ENCODE assay signal across 15 cellular contexts in genomic region chr5:172857982-172858381, GRCh38. TPM values are rescaled to one million over a fixed set of nuclear protein-coding genes. Genes with fewer than 3 reads are reported as not detected.
DNase-seq lines count a peak whose midpoint lies in the region; ATAC-seq, FAIRE-seq and TF ChIP-seq lines count a peak whose summit lies in the region.
"Had no signal": no experiment of that assay in that cellular context is flagged by ENCODE, and none has a peak within 500 bp of the region (broad histone marks: within the 10 kb centered on the region; RNA-seq: fewer than 3 reads in every experiment).

No MANE protein-coding gene starts in this region.

- ATAC-seq in CD4-positive, alpha-beta T cell (ENCODE audit: poor library complexity), result no peak
- ATAC-seq in HepG2 (no peak), GM19324 (IDR thresholded peaks at IDR 0.05; ENCODE audit: low FRiP score, unreplicated experiment) (no peak)
- ATAC-seq: activated CD8-positive, alpha-beta T cell treated with anti-CD3 and anti-CD28 coated beads for 36 hours; sciatic nerve had no signal

- H3K27ac ChIP-seq in CD4-positive, alpha-beta T cell (ENCODE audit: low read depth, low read length), result no peak overlapping the region
- H3K27ac ChIP-seq in adrenal gland, result peak overlapping the region; percentile 9 to 99 (median 91)
- peak overlapping the region; percentile 99 for H3K27ac ChIP-seq in HepG2 (ENCODE audit: extremely low read length, insufficient read depth, low read length)
- H3K27ac ChIP-seq in skeletal muscle tissue (ENCODE audit: low read depth, low read length), result peak overlapping the region; percentile 4

- no peaks in the 10 kb centered on the region; the same call in 1 of the 2 replicates for H4K20me1 ChIP-seq in HepG2 (ENCODE audit: insufficient read depth, low read length)

- H3K9me3 ChIP-seq in CD4-positive, alpha-beta T cell (ENCODE audit: control insufficient read depth, low read length), result no peaks in the 10 kb centered on the region
- H3K9me3 ChIP-seq in adrenal gland (replicated peaks in 1 of 3) (no peaks in the 10 kb centered on the region), HepG2 (ENCODE audit: low read length) (no peaks in the 10 kb centered on the region), skeletal muscle tissue (ENCODE audit: control insufficient read depth in 3 of 3, low read length in 3 of 3) (no peaks in the 10 kb centered on the region)

- FAIRE-seq in HepG2 (lab: Jason Lieb, UNC), result no peak

- H3K9ac ChIP-seq in HepG2 (ENCODE audit: insufficient read depth, low read depth, low read length) (peak overlapping the region; percentile 89), skeletal muscle tissue (ENCODE audit: low read depth in 1 of 3, low read length in 3 of 3) (peak overlapping the region in 1 of 3 donors; percentile 16)

- H3K36me3 ChIP-seq in adrenal gland (replicated peaks in 1 of 2) (no peaks in the 10 kb centered on the region), HepG2 (replicated peaks in 1 of 2; ENCODE audit: control insufficient read depth in 1 of 2, insufficient read depth in 2 of 2, low read length in 2 of 2) (peaks cover 4 to 24% of the 10 kb centered on the region in 2 experiments; a peak in 3 of 5 replicates), skeletal muscle tissue (ENCODE audit: control insufficient read depth in 3 of 3, insufficient read depth in 3 of 3, low read length in 3 of 3) (peaks cover 0 to 3% (median 2%) of the 10 kb centered on the region in 3 donors)

- BruUV-seq in HepG2 (replicated peaks; lab: Mats Ljungman, UMichigan), result no TSS peak

- H3K79me2 ChIP-seq in HepG2 (ENCODE audit: insufficient read depth, low read length), result peaks cover 78% of the 10 kb centered on the region

- TF ChIP-seq POLR2A in adrenal gland (IDR thresholded peaks at IDR 0.05) (no peak), HepG2 (IDR thresholded peaks at IDR 0.05; ENCODE audit: insufficient read depth in 1 of 2, low read depth in 2 of 2, low read length in 2 of 2) (no peak)

- no peak overlapping the region for H3K4me3 Mint-ChIP-seq in CD4-positive, alpha-beta T cell
- H3K4me3 Mint-ChIP-seq: activated CD8-positive, alpha-beta T cell treated with anti-CD3 and anti-CD28 coated beads for 36 hours; CD8-positive, alpha-beta memory T cell; T-helper 1 cell treated with Interleukin-12 subunit alpha and Interleukin-12 subunit beta and Interleukin-4 antibody, amounts not matched to agents 30 μg/mL and 1 μg/mL, for 36 hours had no signal

- in situ Hi-C loops in HepG2 (cut with HindIII; ENCODE audit: extremely low pct_ligation_motif_present, low pct_unique_long_range_greater_than_20kb), result loop anchor here (10.0 kb wide), 1 partner anchor 83 kb away; the partner anchor contains the start of gene DUSP1

- POLR2A ChIA-PET in CD4-positive, alpha-beta T cell (lab: Charles Lee), result interaction anchor here (1.1 kb wide), 1 partner anchor 87 kb away, joined by 3 read pairs; the partner anchor contains the start of gene DUSP1
- POLR2A ChIA-PET in HepG2 (lab: Yijun Ruan, JAX), result interaction anchor here (1.1 to 4.5 kb wide), 19 partner anchors 8 to 472 kb away, joined by 3 to 351 read pairs (median 14); partner anchors contain the start of genes DUSP1 and ERGIC1

- TF ChIP-seq CTCF in CD4-positive, alpha-beta T cell (IDR thresholded peaks at IDR 0.05), result no peak
- TF ChIP-seq CTCF in adrenal gland (IDR thresholded peaks at IDR 0.05), result no peak
- no peak for TF ChIP-seq CTCF in HepG2 (CRISPR knock-in tag; IDR thresholded peaks at IDR 0.05)

- peaks cover 5% of the 10 kb centered on the region for H3K36me3 Mint-ChIP-seq in CD4-positive, alpha-beta T cell (ENCODE audit: low read depth)

- no peak for TF ChIP-seq RAD21 in HepG2 (CRISPR knock-in tag; IDR thresholded peaks at IDR 0.05)

- H3K4me3 ChIP-seq in adrenal gland (no peak overlapping the region), HepG2 (replicated peaks in 1 of 3; ENCODE audit: insufficient read depth in 1 of 3, low read depth in 2 of 3, low read length in 3 of 3) (peak overlapping the region in 2 of 3 experiments; percentile 5 to 55; a peak in 3 of 6 replicates), skeletal muscle tissue (ENCODE audit: low read length in 3 of 3) (no peak overlapping the region)

- H3K4me2 ChIP-seq in HepG2 (ENCODE audit: low read depth, low read length), result peak overlapping the region; percentile 79

- no peak overlapping the region for H2AFZ ChIP-seq in HepG2 (ENCODE audit: low read length)

- no peak for DNase-seq in CD4-positive, alpha-beta T cell
- DNase-seq in adrenal gland (no peak), HepG2 (ENCODE audit: low spot score) (no peak), anterior cingulate cortex (lab: John Stamatoyannopoulos, UW) (no peak), NCI-H1048 (lab: John Stamatoyannopoulos, UW) (no peak), NCI-H187 treated with DMSO at 0.1 percent for 48 hours (lab: John Stamatoyannopoulos, UW) (no peak)
- DNase-seq: activated CD8-positive, alpha-beta T cell treated with anti-CD3 and anti-CD28 coated beads for 36 hours; activated naive CD4-positive, alpha-beta T cell; CD8-positive, alpha-beta memory T cell; glutamatergic neuron; NCI-H1694 treated with DMSO at 0.1 percent for 48 hours had no signal

- H3K27ac Mint-ChIP-seq in CD4-positive, alpha-beta T cell, result peak overlapping the region; percentile 36
- H3K27ac Mint-ChIP-seq: activated CD8-positive, alpha-beta T cell treated with anti-CD3 and anti-CD28 coated beads for 36 hours; T-helper 1 cell treated with Interleukin-12 subunit alpha and Interleukin-12 subunit beta and Interleukin-4 antibody, amounts not matched to agents 30 μg/mL and 1 μg/mL, for 36 hours had no signal

- H3K4me1 Mint-ChIP-seq in CD4-positive, alpha-beta T cell (ENCODE audit: low read depth), result peaks cover 60% of the 10 kb centered on the region

- H3K27me3 ChIP-seq in CD4-positive, alpha-beta T cell (ENCODE audit: control insufficient read depth, insufficient read depth, low read length), result no peaks in the 10 kb centered on the region
- no peaks in the 10 kb centered on the region for H3K27me3 ChIP-seq in adrenal gland
- no peaks in the 10 kb centered on the region for H3K27me3 ChIP-seq in HepG2 (ENCODE audit: control insufficient read depth in 1 of 2, insufficient read depth in 2 of 2, low read length in 2 of 2)
- no peaks in the 10 kb centered on the region for H3K27me3 ChIP-seq in skeletal muscle tissue (ENCODE audit: control insufficient read depth in 3 of 3, insufficient read depth in 3 of 3, low read length in 3 of 3)

- H3K9me3 Mint-ChIP-seq in CD4-positive, alpha-beta T cell, result no peaks in the 10 kb centered on the region
- H3K9me3 Mint-ChIP-seq: activated CD8-positive, alpha-beta T cell treated with anti-CD3 and anti-CD28 coated beads for 36 hours; CD8-positive, alpha-beta memory T cell; T-helper 1 cell treated with Interleukin-12 subunit alpha and Interleukin-12 subunit beta and Interleukin-4 antibody, amounts not matched to agents 30 μg/mL and 1 μg/mL, for 36 hours had no signal

- H3K27me3 Mint-ChIP-seq in CD4-positive, alpha-beta T cell, result no peaks in the 10 kb centered on the region
- H3K27me3 Mint-ChIP-seq: activated CD8-positive, alpha-beta T cell treated with anti-CD3 and anti-CD28 coated beads for 36 hours; CD8-positive, alpha-beta memory T cell had no signal

- CTCF ChIA-PET in CD4-positive, alpha-beta T cell (lab: Charles Lee), result no interaction called here
- CTCF ChIA-PET in HepG2 (lab: Yijun Ruan, JAX; ENCODE audit: low intra/inter-chr PET ratio, low total read pairs), result interaction anchor here (2.1 kb wide), 1 partner anchor 86 kb away, joined by 6 read pairs; the partner anchor contains the start of gene DUSP1

- WGBS in adrenal gland, 4 donors, result 78 to 89% (median 82%) methylated on average over 7 of the region's 7 CpGs
- WGBS in HepG2 (ENCODE audit: low lambda C conversion rate), result 48% methylated on average over 7 of the region's 7 CpGs

- intact Hi-C loops in CD4-positive, alpha-beta T cell (cut with DNase I, micrococcal nuclease), result no loop called here
- intact Hi-C loops in adrenal gland (cut with DNase I), result no loop called here
- intact Hi-C loops in HepG2 (cut with micrococcal nuclease; ENCODE audit: unreplicated experiment), result loop anchor here (2.0 kb wide), 2 partner anchors 45 to 85 kb away; no protein-coding TSS in a partner anchor

- TF ChIP-seq EP300 in HepG2 (IDR thresholded peaks at IDR 0.05; ENCODE audit: low read depth in 2 of 2, low read length in 2 of 2), result no peak
- TF ChIP-seq EP300 in HepG2 (CRISPR knock-in tag; IDR thresholded peaks at IDR 0.05; ENCODE audit: borderline replicate concordance), result no peak

- H3K4me1 ChIP-seq in adrenal gland (replicated peaks in 1 of 2), result peaks cover 57 to 80% of the 10 kb centered on the region in 2 donors
- peaks cover 98% of the 10 kb centered on the region for H3K4me1 ChIP-seq in HepG2 (ENCODE audit: insufficient read depth, low read length)
- peaks cover 70 to 92% (median 91%) of the 10 kb centered on the region in 3 donors for H3K4me1 ChIP-seq in skeletal muscle tissue (ENCODE audit: control insufficient read depth in 3 of 3, insufficient read depth in 3 of 3, low read length in 3 of 3)

RNA-seq across cellular contexts. Expression of gene ERGIC1, which starts 23.9 kb away (rescaled TPM):
- total RNA-seq in CD4-positive, alpha-beta T cell, result 10 to 100 TPM; 51.0 to 52.4 TPM
- total RNA-seq in adrenal gland, result 100 to 1,000 TPM; 108 to 410 (median 254) TPM
- polyA plus RNA-seq in adrenal gland, result 100 to 1,000 TPM in 2 of 3 donors, 10 to 100 TPM in 1; 71.9 to 450 (median 103) TPM
- 56.6 and 78.5 TPM in 2 replicates for total RNA-seq in HepG2 (2016; rRNA removed; fragmentation: Illumina TruSeq; extraction: Trizol)
- total RNA-seq in HepG2 (2016; cell fraction: cytosol; rRNA removed; fragmentation: Illumina TruSeq; extraction: Trizol; ENCODE audit: low read depth), result 56.7 and 59.9 TPM in 2 replicates
- total RNA-seq in HepG2 (2016; cell fraction: insoluble cytoplasmic fraction; rRNA removed; fragmentation: Illumina TruSeq; extraction: Trizol), result 51.2 and 75.8 TPM in 2 replicates
- 144 and 156 TPM in 2 replicates for total RNA-seq in HepG2 (2016; cell fraction: membrane; rRNA removed; fragmentation: Illumina TruSeq; extraction: Trizol)
- total RNA-seq in HepG2 (2016; cell fraction: nucleus; rRNA removed; fragmentation: Illumina TruSeq; extraction: Trizol), result 57.0 and 67.0 TPM in 2 replicates
- polyA plus RNA-seq in HepG2 (2011; rRNA removed), result 184 and 205 TPM in 2 replicates
- 216 and 224 TPM in 2 replicates for polyA plus RNA-seq in HepG2 (2011; cell fraction: cytosol; rRNA removed)
- 121 and 137 TPM in 2 replicates for polyA plus RNA-seq in HepG2 (2011; cell fraction: nucleus; rRNA removed)
- 145 and 175 TPM in 2 replicates for polyA plus RNA-seq in HepG2 (2012)
- polyA plus RNA-seq in HepG2 (2016; cell fraction: cytosol; fragmentation: Illumina TruSeq; extraction: Trizol; ENCODE audit: low read depth), result 87.6 and 105 TPM in 2 replicates
- polyA plus RNA-seq in HepG2 (2016; cell fraction: insoluble cytoplasmic fraction; fragmentation: Illumina TruSeq; extraction: Trizol; ENCODE audit: low read depth), result 71.8 and 81.7 TPM in 2 replicates
- 183 and 185 TPM in 2 replicates for polyA plus RNA-seq in HepG2 (2016; cell fraction: membrane; fragmentation: Illumina TruSeq; extraction: Trizol; ENCODE audit: low read depth)
- 94.6 and 95.4 TPM in 2 replicates for polyA plus RNA-seq in HepG2 (2016; cell fraction: nucleus; fragmentation: Illumina TruSeq; extraction: Trizol; ENCODE audit: insufficient read depth, low read depth)
- polyA minus RNA-seq in HepG2 (2011; rRNA and poly(A)+ RNA removed; ENCODE audit: low replicate concordance), result 179 and 302 TPM in 2 replicates
- polyA minus RNA-seq in HepG2 (2011; cell fraction: cytosol; rRNA and poly(A)+ RNA removed), result 60.3 and 74.0 TPM in 2 replicates
- polyA minus RNA-seq in HepG2 (2011; cell fraction: nucleus; rRNA and poly(A)+ RNA removed), result 85.1 and 89.6 TPM in 2 replicates
- total RNA-seq in skeletal muscle tissue, result 46.4 TPM

Comparison
In these comparisons a context has a peak if more than half of its experiments do, and no peak if none do; other contexts are left out.
1. H3K4me3 ChIP-seq: peak in HepG2 (2 of 3); none in adrenal gland (0 of 4) and skeletal muscle tissue (0 of 3).